10 cellular contexts compared by ENCODE assay signal in genomic region chr5:157740211-157740610, GRCh38. TPM values are rescaled to one million over a fixed set of nuclear protein-coding genes. Genes with fewer than 3 reads are reported as not detected.
DNase-seq lines count a peak whose midpoint lies in the region; ATAC-seq and TF ChIP-seq lines count a peak whose summit lies in the region.
"Had no signal": no experiment of that assay in that cellular context is flagged by ENCODE, and none has a peak within 500 bp of the region (broad histone marks: within the 10 kb centered on the region; RNA-seq: fewer than 3 reads in every experiment).

No MANE protein-coding gene starts in this region.

- TF ChIP-seq POLR2A in esophagus squamous epithelium (IDR thresholded peaks at IDR 0.05), result no peak

- H3K9me3 ChIP-seq in OCI-LY1 (ENCODE audit: low read length) (peaks cover 7% of the 10 kb centered on the region), esophagus squamous epithelium (no peaks in the 10 kb centered on the region)
- no peaks in the 10 kb centered on the region for H3K9me3 ChIP-seq in effector memory CD4-positive, alpha-beta T cell (ENCODE audit: control insufficient read depth, low read length)
- H3K9me3 ChIP-seq: thoracic aorta had no signal

- no peaks in the 10 kb centered on the region for H3K9me2 ChIP-seq in OCI-LY1 (ENCODE audit: low read depth, low read length)

- 50 to 70% methylated on average over 4 of the region's 4 CpGs for WGBS in esophagus squamous epithelium, 2 donors

- H3K27ac ChIP-seq in OCI-LY1 (ENCODE audit: low read depth, low read length, poor library complexity, severe bottlenecking), result no peak overlapping the region
- H3K27ac ChIP-seq in esophagus squamous epithelium, result no peak overlapping the region
- no peak overlapping the region for H3K27ac ChIP-seq in effector memory CD4-positive, alpha-beta T cell (ENCODE audit: insufficient read depth, low read length, poor library complexity, severe bottlenecking)
- H3K27ac ChIP-seq: thoracic aorta had no signal

- H3K36me3 ChIP-seq in OCI-LY1 (ENCODE audit: insufficient read depth, low read length) (peaks cover 33% of the 10 kb centered on the region), esophagus squamous epithelium (peaks cover 0 to 50% (median 5%) of the 10 kb centered on the region in 3 donors)
- peaks cover 16% of the 10 kb centered on the region for H3K36me3 ChIP-seq in effector memory CD4-positive, alpha-beta T cell (ENCODE audit: control insufficient read depth, insufficient read depth, low read length)

- no peaks in the 10 kb centered on the region for H4K20me1 ChIP-seq in OCI-LY1 (ENCODE audit: insufficient read depth, low read length)

- H3K4me1 ChIP-seq in OCI-LY1 (ENCODE audit: insufficient read depth, low read length, severe bottlenecking) (peaks cover 18% of the 10 kb centered on the region), esophagus squamous epithelium (peaks cover 0 to 26% (median 7%) of the 10 kb centered on the region in 3 donors)
- H3K4me1 ChIP-seq in effector memory CD4-positive, alpha-beta T cell (ENCODE audit: control insufficient read depth, insufficient read depth, low read length, poor library complexity, severe bottlenecking), result peaks cover 8% of the 10 kb centered on the region

- H3F3A ChIP-seq in OCI-LY1 (ENCODE audit: insufficient read depth, low read length), result no peaks in the 10 kb centered on the region

- H3K79me2 ChIP-seq in OCI-LY1 (ENCODE audit: insufficient read depth, low read length), result no peaks in the 10 kb centered on the region

- no peak overlapping the region for H3K9ac ChIP-seq in OCI-LY1 (ENCODE audit: low read length)

- intact Hi-C loops in esophagus squamous epithelium (cut with DNase I), result no loop called here

- H3K27me3 ChIP-seq in OCI-LY1 (ENCODE audit: insufficient read depth, low read length), result no peaks in the 10 kb centered on the region
- no peaks in the 10 kb centered on the region for H3K27me3 ChIP-seq in esophagus squamous epithelium
- no peaks in the 10 kb centered on the region for H3K27me3 ChIP-seq in effector memory CD4-positive, alpha-beta T cell (replicated peaks; ENCODE audit: control insufficient read depth, insufficient read depth, low read length, poor library complexity, severe bottlenecking)

- ATAC-seq in HG02884 (IDR thresholded peaks at IDR 0.05; ENCODE audit: unreplicated experiment) (no peak), GM19035 (IDR thresholded peaks at IDR 0.05; ENCODE audit: unreplicated experiment) (no peak), GM21447 (IDR thresholded peaks at IDR 0.05; ENCODE audit: unreplicated experiment) (no peak)

- H3K4me3 ChIP-seq in OCI-LY1 (ENCODE audit: low read depth, low read length, poor library complexity, severe bottlenecking) (no peak overlapping the region), esophagus squamous epithelium (no peak overlapping the region)
- H3K4me3 ChIP-seq in effector memory CD4-positive, alpha-beta T cell (ENCODE audit: insufficient read depth, low read depth, low read length, poor library complexity, severe bottlenecking), result no peak overlapping the region
- H3K4me3 ChIP-seq: thoracic aorta had no signal

- no peak overlapping the region for H3K4me2 ChIP-seq in OCI-LY1 (ENCODE audit: low read length)

- no peak overlapping the region for H2AFZ ChIP-seq in OCI-LY1 (ENCODE audit: low read length)

- DNase-seq in 8988T (peak; percentile 55), ELR (ENCODE audit: low read depth) (peak; percentile 52), esophagus squamous epithelium (lab: John Stamatoyannopoulos, UW) (no peak)
- no peak for DNase-seq in effector memory CD4-positive, alpha-beta T cell
- DNase-seq: activated CD4-positive, CD25-positive, alpha-beta regulatory T cell had no signal

- TF ChIP-seq CTCF in OCI-LY1 (IDR thresholded peaks at IDR 0.05; ENCODE audit: low read length) (peak; percentile 60), esophagus squamous epithelium (IDR thresholded peaks at IDR 0.05) (peak in 4 of 6 experiments; percentile 16 to 43 (median 24))

RNA-seq across cellular contexts. Expression of gene LSM11, which starts 3.3 kb away (rescaled TPM):
- 1 to 10 TPM; 2.1 to 6.7 (median 3.6) TPM for total RNA-seq in esophagus squamous epithelium

RNA-seq across cellular contexts. Expression of gene THG1L, which starts 9.0 kb away (rescaled TPM):
- 10 to 100 TPM in 2 of 4 donors, 1 to 10 TPM in 2; 5.7 to 21.0 (median 11.8) TPM for total RNA-seq in esophagus squamous epithelium

Comparison
In these comparisons a context has a peak if more than half of its experiments do, and no peak if none do; other contexts are left out.
1. DNase-seq: peak in 8988T (single experiment) and ELR (single experiment); none in esophagus squamous epithelium (single experiment) and effector memory CD4-positive, alpha-beta T cell (0 of 3).